In genomic region chr1:181077576-181078242, GRCh38 we compare ENCODE assay signal across 14 cellular contexts. TPM values are rescaled to one million over a fixed set of nuclear protein-coding genes. Genes with fewer than 3 reads are reported as not detected.
DNase-seq lines count a peak whose midpoint lies in the region; ATAC-seq and TF ChIP-seq lines count a peak whose summit lies in the region.
"Had no signal": no experiment of that assay in that cellular context is flagged by ENCODE, and none has a peak within 500 bp of the region (broad histone marks: within the 10 kb centered on the region; RNA-seq: fewer than 3 reads in every experiment).

No MANE protein-coding gene starts in this region.

- no peaks in the 10 kb centered on the region for H3K9me3 ChIP-seq in mesodermal cell (ENCODE audit: control insufficient read depth, low read length)
- H3K9me3 ChIP-seq: HAP-1, left lung, ovary had no signal

- H3K4me1 ChIP-seq in mesodermal cell (ENCODE audit: control insufficient read depth, insufficient read depth, low read length, poor library complexity, severe bottlenecking), result peaks cover 17% of the 10 kb centered on the region
- H3K4me1 ChIP-seq: left lung had no signal

- ATAC-seq in GM21381 (IDR thresholded peaks at IDR 0.05; ENCODE audit: unreplicated experiment), result no peak
- ATAC-seq in esophagus mucosa, result no peak
- ATAC-seq: CD8-positive, alpha-beta T cell; left lung had no signal

- in situ Hi-C loops in astrocyte of the spinal cord (cut with HindIII; ENCODE audit: low sequenced_read_pairs), result no loop called here

- DNase-seq in EH (ENCODE audit: low read depth) (peak; percentile 84), M059J (ENCODE audit: low read depth) (peak; percentile 89), astrocyte of the spinal cord (ENCODE audit: low read depth, low spot score) (peak; percentile 31), epidermal melanocyte (ENCODE audit: insufficient read length, low spot score) (no peak), NCI-H1092 treated with DMSO at 0.1 percent for 48 hours (lab: John Stamatoyannopoulos, UW) (no peak)
- DNase-seq: activated effector memory CD4-positive, alpha-beta T cell treated with Interleukin-2 at 50 U/mL for 16 hours; CD8-positive, alpha-beta T cell; foreskin melanocyte; left lung; ovary had no signal

- H3K36me3 ChIP-seq in mesodermal cell (ENCODE audit: control insufficient read depth, insufficient read depth, low read length), result no peaks in the 10 kb centered on the region
- H3K36me3 ChIP-seq: HAP-1, left lung, ovary had no signal

- H3K27ac ChIP-seq in mesodermal cell (ENCODE audit: low read depth, low read length, severe bottlenecking), result peak overlapping the region; percentile 86
- H3K27ac ChIP-seq: left lung, ovary had no signal

- TF ChIP-seq CTCF in astrocyte of the spinal cord (IDR thresholded peaks at IDR 0.05; ENCODE audit: low read depth, low read length), result no peak

- H3K4me3 ChIP-seq in astrocyte of the spinal cord (ENCODE audit: low read depth, low read length), result no peak overlapping the region
- H3K4me3 ChIP-seq in mesodermal cell (ENCODE audit: extremely low read depth, insufficient read depth, low read length, poor library complexity, severe bottlenecking), result no peak overlapping the region
- H3K4me3 ChIP-seq: HAP-1, left lung, ovary had no signal

- WGBS in mesodermal cell (ENCODE audit: insufficient coverage in 2 of 2), 2 experiments, result 59 to 84% methylated on average over 3 to 5 of the region's 7 CpGs

RNA-seq across cellular contexts. Expression of gene IER5, which starts 10.8 kb away (rescaled TPM):
- total RNA-seq in M059J (2014; rRNA removed; shearing (Covaris generic)), result 25.6 and 28.0 TPM in 2 replicates
- polyA plus RNA-seq in mesodermal cell (2013, experiment 1 of 2), result 11.9 TPM
- 8.5 TPM for polyA plus RNA-seq in mesodermal cell (2013, experiment 2 of 2)
- 21.4 TPM for total RNA-seq in esophagus mucosa

RNA-seq across cellular contexts. Expression of gene MR1, which starts 43.9 kb away (rescaled TPM):
- 42.5 and 47.5 TPM in 2 replicates for total RNA-seq in M059J (2014; rRNA removed; shearing (Covaris generic))
- 0.59 TPM for polyA plus RNA-seq in mesodermal cell (2013, experiment 1 of 2)
- 0.66 TPM for polyA plus RNA-seq in mesodermal cell (2013, experiment 2 of 2)
- total RNA-seq in esophagus mucosa, result 16.3 TPM

RNA-seq across cellular contexts. Expression of gene STX6, which starts 55.0 kb away (rescaled TPM):
- total RNA-seq in M059J (2014; rRNA removed; shearing (Covaris generic)), result 23.7 and 30.9 TPM in 2 replicates
- 15.2 TPM for polyA plus RNA-seq in mesodermal cell (2013, experiment 1 of 2)
- 12.1 TPM for polyA plus RNA-seq in mesodermal cell (2013, experiment 2 of 2)
- 26.3 TPM for total RNA-seq in esophagus mucosa

Comparison
In these comparisons a context has a peak if more than half of its experiments do, and no peak if none do; other contexts are left out.
1. DNase-seq: peak in EH (single experiment), M059J (single experiment) and astrocyte of the spinal cord (single experiment); none in epidermal melanocyte (single experiment) and NCI-H1092 treated with DMSO at 0.1 percent for 48 hours (single experiment).